11 cellular contexts compared by ENCODE assay signal in genomic region chr10:79159785-79160184, GRCh38.
DNase-seq lines count a peak whose midpoint lies in the region; ATAC-seq and TF ChIP-seq lines count a peak whose summit lies in the region.
"Had no signal": no experiment of that assay in that cellular context is flagged by ENCODE, and none has a peak within 500 bp of the region (broad histone marks: within the 10 kb centered on the region; RNA-seq: fewer than 3 reads in every experiment).

No MANE protein-coding gene starts in this region.

- no peak overlapping the region for H2AFZ ChIP-seq in ACC112 (ENCODE audit: low read length, unreplicated experiment)

- no peak for DNase-seq in T-helper 17 cell
- DNase-seq in glutamatergic neuron: no peak
- DNase-seq in osteocyte (ENCODE audit: extremely low spot score, unreplicated experiment): no peak
- DNase-seq in DMS114 treated with DMSO at 0.1 percent for 48 hours (lab: John Stamatoyannopoulos, UW; ENCODE audit: unreplicated experiment): no peak
- DNase-seq in HK-2 (ENCODE audit: unreplicated experiment): no peak
- no peak for DNase-seq in NCI-H2029 (lab: John Stamatoyannopoulos, UW)
- DNase-seq: H7, NCI-H510A treated with DMSO at 0.1 percent for 48 hours had no signal

- H3K27me3 Mint-ChIP-seq in T-helper 17 cell (no peaks in the 10 kb centered on the region), glutamatergic neuron (ENCODE audit: unreplicated experiment) (peaks cover 19% of the 10 kb centered on the region), osteocyte (ENCODE audit: unreplicated experiment) (no peaks in the 10 kb centered on the region)
- H3K27me3 Mint-ChIP-seq: activated naive CD4-positive, alpha-beta T cell treated with anti-CD3 and anti-CD28 coated beads, Interleukin-2, amount 50 U/mL, for 24 hours had no signal

- H3K4me3 Mint-ChIP-seq in T-helper 17 cell: no peak overlapping the region
- no peak overlapping the region for H3K4me3 Mint-ChIP-seq in glutamatergic neuron (ENCODE audit: unreplicated experiment)
- H3K4me3 Mint-ChIP-seq in osteocyte (ENCODE audit: unreplicated experiment): no peak overlapping the region
- H3K4me3 Mint-ChIP-seq: activated naive CD4-positive, alpha-beta T cell treated with anti-CD3 and anti-CD28 coated beads, Interleukin-2, amount 50 U/mL, for 24 hours had no signal

- H3K27me3 ChIP-seq in ACC112 (ENCODE audit: insufficient read depth, low read length): no peaks in the 10 kb centered on the region

- H3K27ac ChIP-seq in ACC112 (ENCODE audit: low read depth, low read length): peak overlapping the region; percentile 91

- H3K36me3 ChIP-seq in ACC112 (ENCODE audit: insufficient read depth, low read length): no peaks in the 10 kb centered on the region

- ATAC-seq in T-helper 17 cell: no peak
- ATAC-seq in HG02642 (IDR thresholded peaks at IDR 0.05; ENCODE audit: poor library complexity, unreplicated experiment): no peak

- no peak for TF ChIP-seq CTCF in glutamatergic neuron (IDR thresholded peaks at IDR 0.05; ENCODE audit: partially characterized antibody, unreplicated experiment)
- no peak for TF ChIP-seq CTCF in osteocyte (IDR thresholded peaks at IDR 0.05)

- peaks cover 13% of the 10 kb centered on the region for H3K4me1 Mint-ChIP-seq in T-helper 17 cell
- H3K4me1 Mint-ChIP-seq in glutamatergic neuron (ENCODE audit: low read depth, unreplicated experiment): peaks cover 47% of the 10 kb centered on the region
- H3K4me1 Mint-ChIP-seq in osteocyte (ENCODE audit: unreplicated experiment): peaks cover 68% of the 10 kb centered on the region

- peak overlapping the region; percentile 32; the same call in 1 of the 2 replicates for H3K4me3 ChIP-seq in ACC112 (ENCODE audit: low read depth, low read length)

- peaks cover 3% of the 10 kb centered on the region for H3K36me3 Mint-ChIP-seq in T-helper 17 cell (ENCODE audit: low read depth)
- H3K36me3 Mint-ChIP-seq in glutamatergic neuron (ENCODE audit: unreplicated experiment): peaks cover 4% of the 10 kb centered on the region
- H3K36me3 Mint-ChIP-seq in osteocyte (ENCODE audit: unreplicated experiment): peaks cover 13% of the 10 kb centered on the region

- H3K27ac Mint-ChIP-seq in T-helper 17 cell: peak overlapping the region; percentile 14
- peak overlapping the region; percentile 52 for H3K27ac Mint-ChIP-seq in glutamatergic neuron (ENCODE audit: unreplicated experiment)
- H3K27ac Mint-ChIP-seq in osteocyte (ENCODE audit: unreplicated experiment): peak overlapping the region; percentile 93
- H3K27ac Mint-ChIP-seq: activated naive CD4-positive, alpha-beta T cell treated with anti-CD3 and anti-CD28 coated beads, Interleukin-2, amount 50 U/mL, for 24 hours had no signal

- no peaks in the 10 kb centered on the region for H3K9me3 ChIP-seq in T-helper 17 cell (ENCODE audit: control insufficient read depth, low read length, poor library complexity, severe bottlenecking)

- H3K79me2 ChIP-seq in ACC112 (ENCODE audit: control insufficient read depth, insufficient read depth, low read length, unreplicated experiment): peaks cover 50% of the 10 kb centered on the region

- H3K9me3 Mint-ChIP-seq in glutamatergic neuron (ENCODE audit: unreplicated experiment): peaks cover 28% of the 10 kb centered on the region
- no peaks in the 10 kb centered on the region for H3K9me3 Mint-ChIP-seq in osteocyte (ENCODE audit: unreplicated experiment)
- H3K9me3 Mint-ChIP-seq: activated naive CD4-positive, alpha-beta T cell treated with anti-CD3 and anti-CD28 coated beads, Interleukin-2, amount 50 U/mL, for 24 hours had no signal

- peaks cover 83% of the 10 kb centered on the region for H3K4me1 ChIP-seq in ACC112 (ENCODE audit: control insufficient read depth, insufficient read depth, low read length, unreplicated experiment)

Comparison
In these comparisons a context has a peak if more than half of its experiments do, and no peak if none do; other contexts are left out.
1. H3K27ac Mint-ChIP-seq: peak in every context shown above with its lines; median percentile 93 in osteocyte; 52 in glutamatergic neuron; 14 in T-helper 17 cell.